Comparison of ENCODE assay signal across 22 cellular contexts in genomic region chr1:204076891-204077290, GRCh38. TPM values are rescaled to one million over a fixed set of nuclear protein-coding genes. Genes with fewer than 3 reads are reported as not detected.
A peak's percentile ranks its signal among the peaks of the same experiment; 100 is the strongest.
DNase-seq lines count a peak whose midpoint lies in the region; ATAC-seq, FAIRE-seq and TF ChIP-seq lines count a peak whose summit lies in the region.
"Had no signal": no experiment of that assay in that cellular context is flagged by ENCODE, and none has a peak within 500 bp of the region (broad histone marks: within the 10 kb centered on the region; RNA-seq: fewer than 3 reads in every experiment).

No MANE protein-coding gene starts in this region.

- H3K23ac ChIP-seq in H1 (ENCODE audit: insufficient read length), result no peak overlapping the region

- H3K4ac ChIP-seq in H1 (replicated peaks; ENCODE audit: insufficient read length, low read depth, low read length), result no peak overlapping the region

- no peak overlapping the region for H3K14ac ChIP-seq in H1 (ENCODE audit: insufficient read length)

- peaks cover 9% of the 10 kb centered on the region; the same call in 1 of the 2 replicates for H3K79me1 ChIP-seq in H1 (ENCODE audit: low read depth, low read length)

- peak overlapping the region; percentile 84; the same call in 1 of the 2 replicates for H2BK12ac ChIP-seq in H1 (ENCODE audit: low read depth, low read length)

- H4K8ac ChIP-seq in H1 (ENCODE audit: extremely low read depth, insufficient read depth, low read length), result no peak overlapping the region

- H4K20me1 ChIP-seq in H1 (replicated peaks in 1 of 2; ENCODE audit: control insufficient read depth in 1 of 2, insufficient read depth in 2 of 2, low read length in 2 of 2), result peaks cover 7 to 26% of the 10 kb centered on the region in 2 experiments

- peak overlapping the region; percentile 73; the same call in 1 of the 2 replicates for H2BK15ac ChIP-seq in H1 (ENCODE audit: low read length)

- peak overlapping the region; percentile 89 for H3K27ac ChIP-seq in cardiac muscle cell
- no peak overlapping the region for H3K27ac ChIP-seq in H1 (ENCODE audit: low read depth, low read length)
- H3K27ac ChIP-seq in vagina, result peak overlapping the region; percentile 97
- H3K27ac ChIP-seq in A673 (ENCODE audit: low read depth, low read length, poor library complexity, severe bottlenecking), result no peak overlapping the region
- no peak overlapping the region for H3K27ac ChIP-seq in WERI-Rb-1

- H3K56ac ChIP-seq in H1 (replicated peaks; ENCODE audit: insufficient read length, low read depth, low read length), result no peak overlapping the region

- no peak for TF ChIP-seq RAD21 in H1 (IDR thresholded peaks at IDR 0.05 in 1 of 2, conservative IDR thresholded peaks at IDR 0.05 in 1 of 2; ENCODE audit: low read depth in 2 of 2, low read length in 2 of 2)

- H3K9me3 ChIP-seq in cardiac muscle cell (ENCODE audit: low read depth) (no peaks in the 10 kb centered on the region), H1 (ENCODE audit: insufficient read depth in 2 of 2, low read depth in 1 of 2, low read length in 1 of 2) (no peaks in the 10 kb centered on the region), vagina (no peaks in the 10 kb centered on the region), A673 (ENCODE audit: low read depth, low read length, poor library complexity, severe bottlenecking) (no peaks in the 10 kb centered on the region), WERI-Rb-1 (ENCODE audit: severe bottlenecking) (no peaks in the 10 kb centered on the region)
- H3K9me3 ChIP-seq: breast epithelium had no signal

- H3K4me1 ChIP-seq in cardiac muscle cell (ENCODE audit: low read depth) (peaks cover 46% of the 10 kb centered on the region), H1 (replicated peaks in 1 of 4; ENCODE audit: control insufficient read depth in 3 of 4, insufficient read depth in 4 of 4, low read length in 3 of 4) (peaks cover 15 to 48% (median 41%) of the 10 kb centered on the region in 4 experiments), vagina (peaks cover 75% of the 10 kb centered on the region), A673 (ENCODE audit: insufficient read depth, low read length, poor library complexity, severe bottlenecking) (peaks cover 35% of the 10 kb centered on the region)

- peak overlapping the region; percentile 0 for H4K91ac ChIP-seq in H1 (replicated peaks; ENCODE audit: insufficient read length, low read length)

- H3K27ac Mint-ChIP-seq in osteocyte (ENCODE audit: unreplicated experiment), result peak overlapping the region; percentile 47
- H3K27ac Mint-ChIP-seq: activated naive CD4-positive, alpha-beta T cell treated with anti-CD3 and anti-CD28 coated beads, Interleukin-2, amount 10 ng/mL, durations not matched to agents 7 days and 5 days; CD8-positive, alpha-beta T cell; memory B cell; stimulated activated naive B cell treated with anti-CD40 and anti-IgM and Interleukin-4, amounts not matched to agents 10 μg/mL and 1 μg/mL and 100 μg/mL, for 72 hours; T-helper 2 cell treated with Interferon-gamma antibody and Interleukin-4, amounts not matched to agents 5 μg/mL and 100 μg/mL, for 36 hours had no signal

- H2BK120ac ChIP-seq in H1 (replicated peaks; ENCODE audit: low read depth, low read length), result peak overlapping the region; percentile 25

- peak overlapping the region; percentile 7; the same call in 1 of the 2 replicates for H2BK20ac ChIP-seq in H1 (ENCODE audit: low read length)

- no peak overlapping the region for H3K9ac ChIP-seq in H1 (replicated peaks in 1 of 4; ENCODE audit: extremely low read depth in 1 of 4, low read depth in 3 of 4, low read length in 3 of 4)

- H2BK5ac ChIP-seq in H1 (ENCODE audit: low read depth, low read length), result peak overlapping the region; percentile 66

- H4K5ac ChIP-seq in H1 (ENCODE audit: insufficient read length, low read depth, low read length), result no peak overlapping the region

- CTCF ChIA-PET in H1 (lab: Charles Lee; ENCODE audit: partially characterized antibody) (interaction anchor here (0.7 to 10.2 kb wide), 8 partner anchors 10 to 205 kb away, joined by 3 to 107 read pairs (median 5); no protein-coding TSS in a partner anchor), A673 (lab: Charles Lee) (no interaction called here)

- peak overlapping the region; percentile 83; the same call in 1 of the 2 replicates for H2AK5ac ChIP-seq in H1 (ENCODE audit: low read depth, low read length)

- no peak for TF ChIP-seq EP300 in H1 (IDR thresholded peaks at IDR 0.05; ENCODE audit: borderline replicate concordance in 1 of 2, low read depth in 2 of 2, low read length in 2 of 2)

- intact Hi-C loops in left ventricle myocardium superior (cut with micrococcal nuclease), result no loop called here
- intact Hi-C loops in vagina (cut with DNase I), result no loop called here
- intact Hi-C loops in A673 (cut with micrococcal nuclease; ENCODE audit: unreplicated experiment), result no loop called here

- DNase-seq in cardiac muscle cell (ENCODE audit: low read depth in 1 of 2, low spot score in 1 of 2) (no peak), left ventricle myocardium superior (no peak), H1 (ENCODE audit: low read depth in 1 of 2, low spot score in 2 of 2) (no peak), osteocyte (ENCODE audit: extremely low spot score, unreplicated experiment) (no peak), vagina (ENCODE audit: extremely low spot score in 2 of 2) (no peak), NCI-H69 (lab: John Stamatoyannopoulos, UW) (no peak), A673 (ENCODE audit: low spot score) (no peak), WERI-Rb-1 (no peak)
- DNase-seq: activated CD8-positive, alpha-beta memory T cell treated with anti-CD3 and anti-CD28 coated beads, Interleukin-2, amount 50 U/mL, for 4 hours; activated naive CD4-positive, alpha-beta T cell treated with anti-CD3 and anti-CD28 coated beads, Interleukin-2, amount 10 ng/mL, durations not matched to agents 7 days and 5 days; CD8-positive, alpha-beta T cell; foreskin melanocyte; GDM1; NCI-H2171 treated with DMSO at 0.1 percent for 48 hours; NK-92 treated with Interleukin-12 subunit alpha and Interleukin-12 subunit beta, amount 100 ng/mL, for 24 hours; nucleus accumbens; SIG-M5; small intestine; stimulated activated naive B cell treated with anti-CD40 and anti-IgM and Interleukin-4, amounts not matched to agents 10 μg/mL and 1 μg/mL and 100 μg/mL, for 72 hours had no signal

- TF ChIP-seq CTCF in cardiac muscle cell (IDR thresholded peaks at IDR 0.05; ENCODE audit: low read depth, low read length) (no peak), H1 (IDR thresholded peaks at IDR 0.05; ENCODE audit: control extremely low read depth in 1 of 3, insufficient read depth in 1 of 3, low read depth in 1 of 3, low read length in 3 of 3) (no peak), osteocyte (IDR thresholded peaks at IDR 0.05) (no peak), vagina (IDR thresholded peaks at IDR 0.05) (no peak), A673 (conservative IDR thresholded peaks at IDR 0.05; ENCODE audit: low read depth, low read length) (no peak), WERI-Rb-1 (IDR thresholded peaks at IDR 0.05; ENCODE audit: low read depth, low read length) (no peak)

- H3K18ac ChIP-seq in H1 (ENCODE audit: extremely low read depth, low read length), result peak overlapping the region; percentile 75; the same call in 1 of the 2 replicates

- H2AFZ ChIP-seq in H1 (ENCODE audit: low read length), result no peak overlapping the region

- FAIRE-seq in H1 (lab: Jason Lieb, UNC), result no peak
- FAIRE-seq: small intestine had no signal

- no peaks in the 10 kb centered on the region for H3K9me3 Mint-ChIP-seq in osteocyte (ENCODE audit: unreplicated experiment)
- H3K9me3 Mint-ChIP-seq: activated naive CD4-positive, alpha-beta T cell treated with anti-CD3 and anti-CD28 coated beads, Interleukin-2, amount 10 ng/mL, durations not matched to agents 7 days and 5 days; CD8-positive, alpha-beta T cell; memory B cell; stimulated activated naive B cell treated with anti-CD40 and anti-IgM and Interleukin-4, amounts not matched to agents 10 μg/mL and 1 μg/mL and 100 μg/mL, for 72 hours; T-helper 2 cell treated with Interferon-gamma antibody and Interleukin-4, amounts not matched to agents 5 μg/mL and 100 μg/mL, for 36 hours had no signal

- H3K79me2 ChIP-seq in H1 (ENCODE audit: control insufficient read depth in 1 of 2, insufficient read depth in 2 of 2, low read length in 2 of 2), result peaks cover 35 to 70% of the 10 kb centered on the region in 2 experiments

- WGBS in H1 (ENCODE audit: extremely low coverage in 1 of 2, insufficient coverage in 1 of 2, insufficient read length in 1 of 2, insufficient replicate concordance in 2 of 2, low coverage in 1 of 2, low lambda C conversion rate in 2 of 2, missing lambda C conversion rate in 1 of 2), 2 experiments, result 87% methylated on average over 1 of the region's 1 CpG; no CpG with 5 or more reads in 1 of the 2 experiments

- POLR2A ChIA-PET in H1 (lab: Charles Lee; ENCODE audit: partially characterized antibody) (interaction anchor here (0.8 to 12.9 kb wide), 6 partner anchors 10 to 204 kb away, joined by 3 to 101 read pairs (median 4); no protein-coding TSS in a partner anchor), A673 (lab: Charles Lee; ENCODE audit: low non-redundant PET) (no interaction called here)

- H3K27me3 ChIP-seq in cardiac muscle cell (no peaks in the 10 kb centered on the region), H1 (replicated peaks in 1 of 4; ENCODE audit: control insufficient read depth in 3 of 4, extremely low read depth in 1 of 4, insufficient read depth in 3 of 4, low read length in 3 of 4) (no peaks in the 10 kb centered on the region), vagina (no peaks in the 10 kb centered on the region), A673 (replicated peaks; ENCODE audit: insufficient read depth, low read depth, low read length, poor library complexity) (no peaks in the 10 kb centered on the region), WERI-Rb-1 (ENCODE audit: insufficient read depth, low read depth, severe bottlenecking) (peaks cover 39% of the 10 kb centered on the region)
- H3K27me3 ChIP-seq: breast epithelium had no signal

- H3K23me2 ChIP-seq in H1 (ENCODE audit: low read depth, low read length), result peaks cover 27% of the 10 kb centered on the region

- H3K27me3 Mint-ChIP-seq in osteocyte (ENCODE audit: unreplicated experiment), result no peaks in the 10 kb centered on the region

- BruUV-seq in A673 (replicated peaks; lab: Mats Ljungman, UMichigan), result no TSS peak

- TF ChIP-seq POLR2A in H1 (IDR thresholded peaks at IDR 0.05; ENCODE audit: control extremely low read depth in 1 of 2, low read depth in 2 of 2, low read length in 2 of 2) (no peak), vagina (IDR thresholded peaks at IDR 0.05) (no peak)

- no peaks in the 10 kb centered on the region for H3K36me3 Mint-ChIP-seq in osteocyte (ENCODE audit: unreplicated experiment)
- H3K36me3 Mint-ChIP-seq: activated naive CD4-positive, alpha-beta T cell treated with anti-CD3 and anti-CD28 coated beads, Interleukin-2, amount 10 ng/mL, durations not matched to agents 7 days and 5 days; CD8-positive, alpha-beta T cell; memory B cell; stimulated activated naive B cell treated with anti-CD40 and anti-IgM and Interleukin-4, amounts not matched to agents 10 μg/mL and 1 μg/mL and 100 μg/mL, for 72 hours had no signal

- H3K4me2 ChIP-seq in H1 (ENCODE audit: insufficient read depth in 1 of 2, low read depth in 2 of 2, low read length in 2 of 2), result peak overlapping the region; percentile 86 to 95; a peak in 3 of 4 replicates

- H3K4me3 ChIP-seq in cardiac muscle cell (no peak overlapping the region), H1 (ENCODE audit: extremely low read depth in 1 of 4, insufficient read depth in 2 of 4, low read depth in 3 of 4, low read length in 4 of 4) (peak overlapping the region in 1 of 4 experiments; percentile 48; a peak in 3 of 8 replicates), vagina (peak overlapping the region in 1 of 2 donors; percentile 91), A673 (ENCODE audit: low read depth, low read length, poor library complexity, severe bottlenecking) (no peak overlapping the region), WERI-Rb-1 (ENCODE audit: low read depth, low read length) (no peak overlapping the region)

- H3K4me1 Mint-ChIP-seq in osteocyte (ENCODE audit: unreplicated experiment), result peaks cover 54% of the 10 kb centered on the region

- ATAC-seq in left ventricle myocardium superior, result no peak
- ATAC-seq: CD8-positive, alpha-beta T cell; stimulated activated naive B cell treated with anti-CD40 and anti-IgM and Interleukin-4, amounts not matched to agents 10 μg/mL and 1 μg/mL and 100 μg/mL, for 72 hours had no signal

- H3K36me3 ChIP-seq in cardiac muscle cell (no peaks in the 10 kb centered on the region), H1 (ENCODE audit: control insufficient read depth in 2 of 4, insufficient read depth in 4 of 4, low read length in 3 of 4) (no peaks in the 10 kb centered on the region), vagina (no peaks in the 10 kb centered on the region), A673 (ENCODE audit: insufficient read depth, low read length, poor library complexity, severe bottlenecking) (no peaks in the 10 kb centered on the region), WERI-Rb-1 (no peaks in the 10 kb centered on the region)
- H3K36me3 ChIP-seq: breast epithelium had no signal

- no peak overlapping the region for H3K4me3 Mint-ChIP-seq in osteocyte (ENCODE audit: unreplicated experiment)
- H3K4me3 Mint-ChIP-seq: activated naive CD4-positive, alpha-beta T cell treated with anti-CD3 and anti-CD28 coated beads, Interleukin-2, amount 10 ng/mL, durations not matched to agents 7 days and 5 days; CD8-positive, alpha-beta T cell; memory B cell; stimulated activated naive B cell treated with anti-CD40 and anti-IgM and Interleukin-4, amounts not matched to agents 10 μg/mL and 1 μg/mL and 100 μg/mL, for 72 hours; T-helper 2 cell treated with Interferon-gamma antibody and Interleukin-4, amounts not matched to agents 5 μg/mL and 100 μg/mL, for 36 hours had no signal

RNA-seq across cellular contexts. Expression of gene SOX13, which starts 4.0 kb away (rescaled TPM):
- total RNA-seq in cardiac muscle cell, result 33.8 and 39.7 TPM in 2 replicates
- polyA plus RNA-seq in cardiac muscle cell, result 34.8 and 45.2 TPM in 2 replicates
- total RNA-seq in left ventricle myocardium superior, result 12.7 TPM
- 173 and 180 TPM in 2 replicates for total RNA-seq in H1 (2021; fragmentation: NEBNext Ultra II Directional; extraction: Animal tissue kit (Norgen Biotek cat#: 25700))
- 113 and 169 TPM in 2 replicates for polyA plus RNA-seq in H1 (2011; rRNA removed)
- polyA plus RNA-seq in H1 (2011; cell fraction: cytosol; rRNA removed), result 96.2 TPM
- 219 TPM for polyA plus RNA-seq in H1 (2011; cell fraction: nucleus; rRNA removed)
- 59.8 to 90.9 TPM (median 83.4 TPM) in 4 replicates for polyA plus RNA-seq in H1 (2012, experiment 1 of 2)
- 63.6 TPM for polyA plus RNA-seq in H1 (2012, experiment 2 of 2)
- 44.3 TPM for polyA plus RNA-seq in H1 (2013, experiment 1 of 2)
- 44.2 TPM for polyA plus RNA-seq in H1 (2013, experiment 2 of 2)
- polyA minus RNA-seq in H1 (2011; rRNA and poly(A)+ RNA removed), result 81.6 and 128 TPM in 2 replicates
- 90.1 TPM for polyA minus RNA-seq in H1 (2011; cell fraction: cytosol; rRNA and poly(A)+ RNA removed)
- 162 TPM for polyA minus RNA-seq in H1 (2011; cell fraction: nucleus; rRNA and poly(A)+ RNA removed)
- total RNA-seq in osteocyte, result 11.7 and 12.5 TPM in 2 replicates
- 41.0 TPM for total RNA-seq in vagina
- 9.4 and 11.5 TPM in 2 replicates for total RNA-seq in A673 (2021)

Comparison
In these comparisons a context has a peak if more than half of its experiments do, and no peak if none do; other contexts are left out.
1. H3K27ac ChIP-seq: peak in cardiac muscle cell (single experiment) and vagina (single experiment); none in H1 (single experiment), A673 (single experiment) and WERI-Rb-1 (single experiment).